ENCODE assay signal across 8 cellular contexts in the genomic region with DNA sequence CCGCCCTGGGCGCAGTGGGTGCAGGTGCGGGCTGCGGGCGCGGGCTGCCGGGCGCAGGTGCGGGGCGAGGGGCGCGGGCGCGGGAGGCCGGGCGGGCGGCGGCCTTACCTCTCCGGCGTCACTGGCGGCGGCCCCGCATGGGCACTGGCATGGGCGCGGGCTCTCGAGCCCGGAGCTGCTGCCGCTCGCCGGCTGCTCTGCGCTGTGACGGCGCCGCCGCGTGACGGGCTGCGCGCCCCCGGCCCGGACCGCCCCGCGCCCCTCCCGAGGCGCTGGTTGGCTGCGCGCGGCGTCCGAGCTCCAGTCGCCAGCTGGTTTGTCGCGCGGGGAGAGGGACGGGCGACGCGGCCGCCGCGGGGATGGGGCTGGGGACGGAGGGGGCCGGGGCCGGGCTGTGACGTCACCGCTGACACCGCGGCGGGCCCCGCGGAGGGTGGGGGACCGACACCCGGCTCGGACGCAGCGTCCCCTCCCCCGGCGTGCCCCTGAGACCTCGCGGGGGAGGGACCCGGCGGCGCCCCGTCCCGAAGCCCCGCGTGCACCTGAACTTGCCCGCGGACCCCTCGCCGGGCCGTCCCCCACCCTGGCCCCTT. TPM values are rescaled to one million over a fixed set of nuclear protein-coding genes. Genes with fewer than 3 reads are reported as not detected.
DNase-seq lines count a peak whose midpoint lies in the region; ATAC-seq and TF ChIP-seq lines count a peak whose summit lies in the region.

A gene with protein sequence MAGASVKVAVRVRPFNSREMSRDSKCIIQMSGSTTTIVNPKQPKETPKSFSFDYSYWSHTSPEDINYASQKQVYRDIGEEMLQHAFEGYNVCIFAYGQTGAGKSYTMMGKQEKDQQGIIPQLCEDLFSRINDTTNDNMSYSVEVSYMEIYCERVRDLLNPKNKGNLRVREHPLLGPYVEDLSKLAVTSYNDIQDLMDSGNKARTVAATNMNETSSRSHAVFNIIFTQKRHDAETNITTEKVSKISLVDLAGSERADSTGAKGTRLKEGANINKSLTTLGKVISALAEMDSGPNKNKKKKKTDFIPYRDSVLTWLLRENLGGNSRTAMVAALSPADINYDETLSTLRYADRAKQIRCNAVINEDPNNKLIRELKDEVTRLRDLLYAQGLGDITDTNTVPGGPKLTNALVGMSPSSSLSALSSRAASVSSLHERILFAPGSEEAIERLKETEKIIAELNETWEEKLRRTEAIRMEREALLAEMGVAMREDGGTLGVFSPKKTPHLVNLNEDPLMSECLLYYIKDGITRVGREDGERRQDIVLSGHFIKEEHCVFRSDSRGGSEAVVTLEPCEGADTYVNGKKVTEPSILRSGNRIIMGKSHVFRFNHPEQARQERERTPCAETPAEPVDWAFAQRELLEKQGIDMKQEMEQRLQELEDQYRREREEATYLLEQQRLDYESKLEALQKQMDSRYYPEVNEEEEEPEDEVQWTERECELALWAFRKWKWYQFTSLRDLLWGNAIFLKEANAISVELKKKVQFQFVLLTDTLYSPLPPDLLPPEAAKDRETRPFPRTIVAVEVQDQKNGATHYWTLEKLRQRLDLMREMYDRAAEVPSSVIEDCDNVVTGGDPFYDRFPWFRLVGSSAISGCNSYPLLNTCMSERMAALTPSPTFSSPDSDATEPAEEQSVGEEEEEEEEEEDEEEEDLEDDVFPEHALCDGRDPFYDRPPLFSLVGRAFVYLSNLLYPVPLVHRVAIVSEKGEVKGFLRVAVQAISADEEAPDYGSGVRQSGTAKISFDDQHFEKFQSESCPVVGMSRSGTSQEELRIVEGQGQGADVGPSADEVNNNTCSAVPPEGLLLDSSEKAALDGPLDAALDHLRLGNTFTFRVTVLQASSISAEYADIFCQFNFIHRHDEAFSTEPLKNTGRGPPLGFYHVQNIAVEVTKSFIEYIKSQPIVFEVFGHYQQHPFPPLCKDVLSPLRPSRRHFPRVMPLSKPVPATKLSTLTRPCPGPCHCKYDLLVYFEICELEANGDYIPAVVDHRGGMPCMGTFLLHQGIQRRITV (N-terminal part only) (minus strand): TSS at position 206 of the 593 bp plus-strand sequence. CDS start 22,467 bp downstream, outside the sequence.

- intact Hi-C loops in A673 (cut with micrococcal nuclease; ENCODE audit: unreplicated experiment): no loop called here
- intact Hi-C loops in activated CD8-positive, alpha-beta T cell treated with anti-CD3 and anti-CD28 coated beads for 36 hours (cut with micrococcal nuclease): no loop called here

- POLR2A ChIA-PET in A673 (lab: Charles Lee; ENCODE audit: low non-redundant PET): interaction anchor here (0.6 kb wide), 1 partner anchor 18 kb away, joined by 8 read pairs; no protein-coding TSS in a partner anchor
- POLR2A ChIA-PET in activated CD8-positive, alpha-beta T cell treated with anti-CD3 and anti-CD28 coated beads for 36 hours (lab: Charles Lee): no interaction called here

- peaks cover 50% of the 10 kb centered on the region for H3K27me3 Mint-ChIP-seq in activated CD8-positive, alpha-beta T cell treated with anti-CD3 and anti-CD28 coated beads for 36 hours

- no peaks in the 10 kb centered on the region for H3K36me3 Mint-ChIP-seq in activated CD8-positive, alpha-beta T cell treated with anti-CD3 and anti-CD28 coated beads for 36 hours (ENCODE audit: low read depth)

- peaks cover 12% of the 10 kb centered on the region for H3K4me1 Mint-ChIP-seq in activated CD8-positive, alpha-beta T cell treated with anti-CD3 and anti-CD28 coated beads for 36 hours (ENCODE audit: low read depth)

- H3K4me1 ChIP-seq in A673 (ENCODE audit: insufficient read depth, low read length, poor library complexity, severe bottlenecking) (peaks cover 16% of the 10 kb centered on the region), suprapubic skin (peaks cover 27% of the 10 kb centered on the region)

- no peaks in the 10 kb centered on the region for H3K36me3 ChIP-seq in A673 (ENCODE audit: insufficient read depth, low read length, poor library complexity, severe bottlenecking)
- H3K36me3 ChIP-seq in suprapubic skin: no peaks in the 10 kb centered on the region

- no TSS peak for BruUV-seq in A673 (replicated peaks; lab: Mats Ljungman, UMichigan)

- TF ChIP-seq CTCF in A673 (conservative IDR thresholded peaks at IDR 0.05; ENCODE audit: low read depth, low read length) (no peak), suprapubic skin (IDR thresholded peaks at IDR 0.05) (no peak)
- no peak for TF ChIP-seq CTCF in activated CD8-positive, alpha-beta T cell treated with anti-CD3 and anti-CD28 coated beads for 36 hours (IDR thresholded peaks at IDR 0.05)

- no peaks in the 10 kb centered on the region for H3K9me3 Mint-ChIP-seq in activated CD8-positive, alpha-beta T cell treated with anti-CD3 and anti-CD28 coated beads for 36 hours

- H3K27ac ChIP-seq in A673 (ENCODE audit: low read depth, low read length, poor library complexity, severe bottlenecking): peak within 1 kb of the TSS; percentile 82
- no peak within 1 kb of the TSS for H3K27ac ChIP-seq in suprapubic skin

- ATAC-seq in activated CD8-positive, alpha-beta T cell treated with anti-CD3 and anti-CD28 coated beads for 36 hours: peak; percentile 46
- no peak for ATAC-seq in GM19397 (IDR thresholded peaks at IDR 0.05; ENCODE audit: unreplicated experiment)
- ATAC-seq in GM21423 (IDR thresholded peaks at IDR 0.05; ENCODE audit: unreplicated experiment): no peak
- ATAC-seq in HG03095 (IDR thresholded peaks at IDR 0.05; ENCODE audit: unreplicated experiment): no peak

- no peak within 1 kb of the TSS for H3K27ac Mint-ChIP-seq in activated CD8-positive, alpha-beta T cell treated with anti-CD3 and anti-CD28 coated beads for 36 hours

- WGBS in suprapubic skin: no CpG with 5 or more reads among the region's 93 CpGs

- CTCF ChIA-PET in A673 (lab: Charles Lee): interaction anchor here (0.6 kb wide), 1 partner anchor 61 kb away, joined by 21 read pairs; no protein-coding TSS in a partner anchor
- CTCF ChIA-PET in activated CD8-positive, alpha-beta T cell treated with anti-CD3 and anti-CD28 coated beads for 36 hours (lab: Charles Lee): interaction anchor here (0.7 kb wide), 1 partner anchor 31 kb away, joined by 3 read pairs; no protein-coding TSS in a partner anchor

- peak; percentile 91 for DNase-seq in A673 (ENCODE audit: low spot score)
- peak; percentile 73 for DNase-seq in NCI-H1048 (lab: John Stamatoyannopoulos, UW)
- DNase-seq in activated CD8-positive, alpha-beta T cell treated with anti-CD3 and anti-CD28 coated beads for 36 hours: peak; percentile 31
- DNase-seq in suprapubic skin (ENCODE audit: low spot score in 2 of 2): peak in 1 of 2 donors; percentile 57

- peaks cover 14% of the 10 kb centered on the region for H3K27me3 ChIP-seq in A673 (replicated peaks; ENCODE audit: insufficient read depth, low read depth, low read length, poor library complexity)
- peaks cover 88% of the 10 kb centered on the region for H3K27me3 ChIP-seq in suprapubic skin

- H3K9me3 ChIP-seq in A673 (ENCODE audit: low read depth, low read length, poor library complexity, severe bottlenecking) (no peaks in the 10 kb centered on the region), iPS-18c (ENCODE audit: control insufficient read depth, insufficient read depth, low read length) (no peaks in the 10 kb centered on the region), suprapubic skin (no peaks in the 10 kb centered on the region)

- TF ChIP-seq EP300 in suprapubic skin (IDR thresholded peaks at IDR 0.05): no peak

- no peak for TF ChIP-seq POLR2A in suprapubic skin (IDR thresholded peaks at IDR 0.05)

- H3K4me3 ChIP-seq in A673 (ENCODE audit: low read depth, low read length, poor library complexity, severe bottlenecking): peak within 1 kb of the TSS; percentile 86
- peak within 1 kb of the TSS; percentile 56 for H3K4me3 ChIP-seq in iPS-18c (ENCODE audit: insufficient read depth, low read depth, low read length)
- H3K4me3 ChIP-seq in suprapubic skin: peak within 1 kb of the TSS; percentile 40

- H3K4me3 Mint-ChIP-seq in activated CD8-positive, alpha-beta T cell treated with anti-CD3 and anti-CD28 coated beads for 36 hours: peak within 1 kb of the TSS; percentile 67

RNA-seq across cellular contexts. Expression of the gene that starts here (rescaled TPM):
- total RNA-seq in A673 (2021) (301 and 330 TPM in 2 replicates), suprapubic skin (10 to 100 TPM in 1 of 4 donors, 1 to 10 TPM in 3; 2.9 to 15.9 (median 3.2) TPM)
- total RNA-seq in activated CD8-positive, alpha-beta T cell treated with anti-CD3 and anti-CD28 coated beads for 36 hours: 10 to 100 TPM in 1 of 2 experiments, 1 to 10 TPM in 1; 9.0 to 10.2 TPM

Comparison
In these comparisons a context has a peak if more than half of its experiments do, and no peak if none do; other contexts are left out.
1. RNA of the gene that starts here (total RNA-seq): 301 to 330 TPM in A673; 9.0 to 10.2 TPM in activated CD8-positive, alpha-beta T cell treated with anti-CD3 and anti-CD28 coated beads for 36 hours and 2.9 to 15.9 TPM in suprapubic skin; every median in the first group is over 10 times any median in the second.
2. Peak in every context shown above with its lines, with median percentiles within 50 percentile points of each other: H3K4me3 ChIP-seq.